10 cellular contexts compared by ENCODE assay signal in genomic region chr3:189316296-189317019, GRCh38.
DNase-seq lines count a peak whose midpoint lies in the region; ATAC-seq and TF ChIP-seq lines count a peak whose summit lies in the region.
"Had no signal": no experiment of that assay in that cellular context is flagged by ENCODE, and none has a peak within 500 bp of the region (broad histone marks: within the 10 kb centered on the region; RNA-seq: fewer than 3 reads in every experiment).

No MANE protein-coding gene starts in this region.

- no peak overlapping the region for H3K23ac ChIP-seq in mesendoderm (ENCODE audit: low read length)

- H4K5ac ChIP-seq in mesendoderm (ENCODE audit: low read length): no peak overlapping the region

- H2BK15ac ChIP-seq in mesendoderm (replicated peaks; ENCODE audit: low read depth): no peak overlapping the region

- H3K4me3 ChIP-seq in RWPE2 (ENCODE audit: severe bottlenecking) (no peak overlapping the region), mesendoderm (ENCODE audit: low read length) (no peak overlapping the region), spleen (no peak overlapping the region)

- H3K9me3 ChIP-seq in RWPE2 (ENCODE audit: severe bottlenecking) (no peaks in the 10 kb centered on the region), spleen (no peaks in the 10 kb centered on the region)

- no peaks in the 10 kb centered on the region for H3K27me3 ChIP-seq in RWPE2 (ENCODE audit: insufficient read depth, poor library complexity, severe bottlenecking)
- no peaks in the 10 kb centered on the region for H3K27me3 ChIP-seq in mesendoderm (ENCODE audit: insufficient read depth, low read length, poor library complexity)
- peaks cover 0 to 9% (median 0%) of the 10 kb centered on the region in 7 donors for H3K27me3 ChIP-seq in spleen (replicated peaks in 1 of 7)

- H3K79me1 ChIP-seq in mesendoderm (ENCODE audit: low read length): no peaks in the 10 kb centered on the region

- no CpG with 5 or more reads among the region's 6 CpGs for whole genome bisulfite sequencing in mesendoderm (ENCODE audit: extremely low coverage, insufficient coverage, low lambda C conversion rate)
- 76 to 90% (median 86%) methylated on average over 6 of the region's 6 CpGs for WGBS in spleen, 5 donors

- no peaks in the 10 kb centered on the region for H3K36me3 ChIP-seq in RWPE2 (ENCODE audit: low read depth)
- H3K36me3 ChIP-seq in mesendoderm (ENCODE audit: control insufficient read depth, insufficient read depth, low read length): no peaks in the 10 kb centered on the region
- no peaks in the 10 kb centered on the region for H3K36me3 ChIP-seq in spleen

- H3K79me2 ChIP-seq in mesendoderm (ENCODE audit: control insufficient read depth, insufficient read depth, low read length): no peaks in the 10 kb centered on the region

- H3K9ac ChIP-seq in mesendoderm (ENCODE audit: low read length): no peak overlapping the region

- no peak overlapping the region for H2BK5ac ChIP-seq in mesendoderm (ENCODE audit: low read length)

- no peak for TF ChIP-seq POLR2A in spleen (IDR thresholded peaks at IDR 0.05)

- H3K27ac ChIP-seq in RWPE2 (ENCODE audit: poor library complexity, severe bottlenecking): peak overlapping the region; percentile 46
- H3K27ac ChIP-seq in mesendoderm (ENCODE audit: low read depth, low read length): no peak overlapping the region
- H3K27ac ChIP-seq in spleen: no peak overlapping the region

- no peak overlapping the region for H4K8ac ChIP-seq in mesendoderm (ENCODE audit: low read depth, low read length)

- peaks cover 27% of the 10 kb centered on the region for H3K4me1 ChIP-seq in RWPE2 (ENCODE audit: insufficient read depth, poor library complexity, severe bottlenecking)
- H3K4me1 ChIP-seq in mesendoderm (ENCODE audit: control insufficient read depth, low read depth, low read length): no peaks in the 10 kb centered on the region
- no peaks in the 10 kb centered on the region for H3K4me1 ChIP-seq in spleen

- ATAC-seq in RWPE2 (ENCODE audit: low read depth) (peak; percentile 94), HG03565 (IDR thresholded peaks at IDR 0.05; ENCODE audit: unreplicated experiment) (no peak), HG02571 (IDR thresholded peaks at IDR 0.05; ENCODE audit: unreplicated experiment) (no peak)

- DNase-seq in DMS53 treated with DMSO at 0.1 percent for 48 hours (lab: John Stamatoyannopoulos, UW; ENCODE audit: unreplicated experiment): peak; percentile 91
- DNase-seq in LoVo (ENCODE audit: low spot score): peak; percentile 54
- DNase-seq in RWPE2 (ENCODE audit: low spot score): no peak
- DNase-seq in mesendoderm: peak; percentile 85
- no peak for DNase-seq in GM20000 (ENCODE audit: low spot score)
- no peak for DNase-seq in spleen
- DNase-seq: activated naive CD4-positive, alpha-beta T cell treated with anti-CD3 and anti-CD28 coated beads, Interleukin-2, amount 50 U/mL, for 16 hours; RPMI8226 had no signal

- no peak overlapping the region for H3K18ac ChIP-seq in mesendoderm (ENCODE audit: low read length)

- no peak overlapping the region for H2AK5ac ChIP-seq in mesendoderm (ENCODE audit: low read length)

- no peak overlapping the region for H3K56ac ChIP-seq in mesendoderm (ENCODE audit: low read length)

- intact Hi-C loops in spleen (cut with DNase I; ENCODE audit: low total_unique reads): no loop called here

- H2BK120ac ChIP-seq in mesendoderm (ENCODE audit: low read depth, low read length): no peak overlapping the region

- H3K4ac ChIP-seq in mesendoderm (ENCODE audit: low read depth, low read length): no peak overlapping the region

- H3K4me2 ChIP-seq in mesendoderm (ENCODE audit: low read length): no peak overlapping the region

- TF ChIP-seq CTCF in RWPE2 (IDR thresholded peaks at IDR 0.05; ENCODE audit: poor library complexity, severe bottlenecking) (no peak), GM20000 (IDR thresholded peaks at IDR 0.05; ENCODE audit: extremely low read depth, missing control alignments) (no peak), spleen (IDR thresholded peaks at IDR 0.05 in 8 of 11, conservative IDR thresholded peaks at IDR 0.05 in 3 of 11) (no peak)

Comparison
In these comparisons a context has a peak if more than half of its experiments do, and no peak if none do; other contexts are left out.
1. DNase-seq: peak in DMS53 treated with DMSO at 0.1 percent for 48 hours (single experiment), LoVo (single experiment) and mesendoderm (single experiment); none in RWPE2 (single experiment), GM20000 (single experiment) and spleen (single experiment).